In genomic region chr15:90401499-90401898, GRCh38 we compare ENCODE assay signal across 9 cellular contexts. TPM values are rescaled to one million over a fixed set of nuclear protein-coding genes. Genes with fewer than 3 reads are reported as not detected.
DNase-seq lines count a peak whose midpoint lies in the region; ATAC-seq, FAIRE-seq and TF ChIP-seq lines count a peak whose summit lies in the region.
"Had no signal": no experiment of that assay in that cellular context is flagged by ENCODE, and none has a peak within 500 bp of the region (broad histone marks: within the 10 kb centered on the region; RNA-seq: fewer than 3 reads in every experiment).

No MANE protein-coding gene starts in this region.

- CTCF ChIA-PET in GM12878 (lab: Yijun Ruan, JAX): interaction anchor here (0.9 to 1.8 kb wide), 5 partner anchors 12 to 178 kb away, joined by 3 to 4 read pairs (median 3); partner anchors contain the start of gene IQGAP1

- H3K9ac ChIP-seq in GM12878 (ENCODE audit: control insufficient read depth, insufficient read depth, low read length): no peak overlapping the region
- H3K9ac ChIP-seq in mucosa of rectum (ENCODE audit: low read depth in 1 of 2, low read length in 2 of 2): peak overlapping the region; percentile 20 to 63

- peaks cover 84% of the 10 kb centered on the region for H3K79me2 ChIP-seq in GM12878 (ENCODE audit: control insufficient read depth, insufficient read depth, low read length)

- BruUV-seq in GM12878 (replicated peaks; lab: Mats Ljungman, UMichigan): no TSS peak

- H3K36me3 ChIP-seq in heart left ventricle (no peaks in the 10 kb centered on the region), GM12878 (ENCODE audit: control insufficient read depth in 2 of 2, insufficient read depth in 2 of 2, low read length in 1 of 2) (no peaks in the 10 kb centered on the region), mucosa of rectum (ENCODE audit: control insufficient read depth in 2 of 2, insufficient read depth in 2 of 2, low read length in 2 of 2) (no peaks in the 10 kb centered on the region), aorta (ENCODE audit: control insufficient read depth in 1 of 2, insufficient read depth in 2 of 2, low read length in 1 of 2) (no peaks in the 10 kb centered on the region), ovary (no peaks in the 10 kb centered on the region)

- H4K20me1 ChIP-seq in GM12878 (ENCODE audit: control insufficient read depth, insufficient read depth): no peaks in the 10 kb centered on the region

- no peak for FAIRE-seq in GM12878 (lab: Jason Lieb, UNC)

- intact Hi-C loops in heart left ventricle (cut with DNase I): loop anchor here in 2 of 10 donors (2.0 to 5.0 kb wide), 2 partner anchors 13 to 36 kb away; no protein-coding TSS in a partner anchor
- intact Hi-C loops in Right ventricle myocardium inferior (cut with DNase I): no loop called here
- intact Hi-C loops in GM12878 (cut with micrococcal nuclease; ENCODE audit: unreplicated experiment): no loop called here
- intact Hi-C loops in aorta (cut with DNase I): loop anchor here in 1 of 2 donors (5.0 kb wide), 2 partner anchors 61 to 76 kb away; no protein-coding TSS in a partner anchor
- intact Hi-C loops in ovary (cut with DNase I): no loop called here

- POLR2A ChIA-PET in GM12878 (lab: Charles Lee): interaction anchor here (0.9 to 1.6 kb wide), 6 partner anchors 10 to 20 kb away, joined by 3 to 6 read pairs (median 5); partner anchors contain the start of gene IQGAP1

- TF ChIP-seq EP300 in GM12878 (IDR thresholded peaks at IDR 0.05; ENCODE audit: borderline replicate concordance in 1 of 2, control insufficient read depth in 1 of 2, low read depth in 2 of 2, low read length in 2 of 2): no peak
- TF ChIP-seq EP300 in ovary (IDR thresholded peaks at IDR 0.05): no peak

- RAD21 ChIA-PET in GM12878 (lab: Charles Lee; ENCODE audit: unreplicated experiment): interaction anchor here (1.3 to 2.4 kb wide), 3 partner anchors 11 to 22 kb away, joined by 5 to 7 read pairs (median 6); partner anchors contain the start of gene IQGAP1

- no peaks in the 10 kb centered on the region for H3K27me3 ChIP-seq in heart left ventricle
- H3K27me3 ChIP-seq in GM12878 (replicated peaks in 1 of 2; ENCODE audit: control insufficient read depth in 2 of 2, insufficient read depth in 2 of 2, low read length in 1 of 2): no peaks in the 10 kb centered on the region
- H3K27me3 ChIP-seq in mucosa of rectum (ENCODE audit: control insufficient read depth in 2 of 2, insufficient read depth in 2 of 2, low read length in 2 of 2): no peaks in the 10 kb centered on the region
- no peaks in the 10 kb centered on the region for H3K27me3 ChIP-seq in aorta (ENCODE audit: control insufficient read depth in 1 of 2, insufficient read depth in 2 of 2, low read length in 1 of 2)
- no peaks in the 10 kb centered on the region for H3K27me3 ChIP-seq in ovary

- peak overlapping the region; percentile 70 to 94 (median 84) for H3K27ac ChIP-seq in heart left ventricle
- H3K27ac ChIP-seq in GM12878 (ENCODE audit: control insufficient read depth, insufficient read depth): no peak overlapping the region
- peak overlapping the region; percentile 90 to 92 for H3K27ac ChIP-seq in mucosa of rectum (ENCODE audit: low read depth in 2 of 2, low read length in 2 of 2)
- H3K27ac ChIP-seq in aorta (ENCODE audit: low read depth in 1 of 2, low read length in 2 of 2): peak overlapping the region; percentile 75 to 93
- H3K27ac ChIP-seq in ovary: peak overlapping the region in 1 of 2 donors; percentile 73

- SMC1A ChIA-PET in GM12878 (lab: Charles Lee; ENCODE audit: uncharacterized antibody, unreplicated experiment): interaction anchor here (0.6 to 4.5 kb wide), 9 partner anchors 11 to 95 kb away, joined by 3 to 34 read pairs (median 4); partner anchors contain the start of gene IQGAP1

- TF ChIP-seq POLR2A in heart left ventricle (IDR thresholded peaks at IDR 0.05) (no peak), GM12878 (IDR thresholded peaks at IDR 0.05; ENCODE audit: low read depth, low read length) (no peak), ovary (IDR thresholded peaks at IDR 0.05) (no peak)

- TF ChIP-seq CTCF in heart left ventricle (IDR thresholded peaks at IDR 0.05): no peak
- TF ChIP-seq CTCF in GM12878 (IDR thresholded peaks at IDR 0.05 in 2 of 3, conservative IDR thresholded peaks at IDR 0.05 in 1 of 3; ENCODE audit: control insufficient read depth in 2 of 3, extremely low read depth in 1 of 3, insufficient read depth in 1 of 3, low read depth in 3 of 3, low read length in 3 of 3): no peak
- no peak for TF ChIP-seq CTCF in ovary (IDR thresholded peaks at IDR 0.05)

- H3K4me1 ChIP-seq in heart left ventricle (peaks cover 7 to 99% (median 59%) of the 10 kb centered on the region in 12 donors), GM12878 (ENCODE audit: control insufficient read depth, insufficient read depth, low read length) (peaks cover 13% of the 10 kb centered on the region; the same call in 1 of the 2 replicates), mucosa of rectum (ENCODE audit: control insufficient read depth in 2 of 2, insufficient read depth in 2 of 2, low read length in 2 of 2) (peaks cover 31% of the 10 kb centered on the region in 2 donors), aorta (ENCODE audit: control insufficient read depth in 1 of 2, insufficient read depth in 2 of 2, low read length in 2 of 2) (peaks cover 9 to 17% of the 10 kb centered on the region in 2 donors), ovary (ENCODE audit: insufficient read depth) (peaks cover 20% of the 10 kb centered on the region)

- WGBS in heart left ventricle, 4 donors: 3 to 12% (median 7%) methylated on average over 1 of the region's 1 CpG
- 0% methylated on average over 1 of the region's 1 CpG for WGBS in GM12878 (ENCODE audit: insufficient coverage, insufficient replicate concordance, low lambda C conversion rate, missing lambda C conversion rate)
- WGBS in aorta, 2 donors: 2 to 4% methylated on average over 1 of the region's 1 CpG
- 0 to 5% (median 5%) methylated on average over 1 of the region's 1 CpG for WGBS in ovary, 3 donors

- in situ Hi-C loops in GM12878 (cut with MboI): no loop called here

- H3K4me3 ChIP-seq in heart left ventricle (peak overlapping the region in 8 of 12 donors; percentile 1 to 42 (median 18)), GM12878 (no peak overlapping the region), mucosa of rectum (ENCODE audit: low read length in 2 of 2) (no peak overlapping the region), aorta (ENCODE audit: low read length in 2 of 2) (no peak overlapping the region), ovary (no peak overlapping the region)

- no peak for ATAC-seq in heart left ventricle
- no peak for ATAC-seq in Right ventricle myocardium inferior
- ATAC-seq in GM12878: no peak
- no peak for ATAC-seq in aorta (ENCODE audit: low FRiP score)
- ATAC-seq in GM19328 (IDR thresholded peaks at IDR 0.05; ENCODE audit: unreplicated experiment): no peak

- no peak overlapping the region for H2AFZ ChIP-seq in GM12878 (ENCODE audit: control insufficient read depth, low read depth, low read length)

- no peak for DNase-seq in heart left ventricle
- DNase-seq in Right ventricle myocardium inferior (ENCODE audit: missing footprints): no peak
- DNase-seq in GM12878 (ENCODE audit: low read depth, low spot score): no peak
- DNase-seq in aorta: no peak
- no peak for DNase-seq in HPDE6-E6E7 (ENCODE audit: extremely low spot score)
- no peak for DNase-seq in ovary
- DNase-seq: cortex of kidney had no signal

- H3K4me2 ChIP-seq in GM12878 (ENCODE audit: control insufficient read depth, insufficient read depth): peak overlapping the region; percentile 75; the same call in 1 of the 2 replicates

- TF ChIP-seq RAD21 in GM12878 (IDR thresholded peaks at IDR 0.05; ENCODE audit: insufficient read depth, low read depth, low read length): no peak

- H3K9me3 ChIP-seq in heart left ventricle: no peaks in the 10 kb centered on the region
- H3K9me3 ChIP-seq in GM12878 (replicated peaks; ENCODE audit: control insufficient read depth, insufficient read depth, low read length): no peaks in the 10 kb centered on the region; the same call in 2 of the 3 replicates
- no peaks in the 10 kb centered on the region for H3K9me3 ChIP-seq in mucosa of rectum (ENCODE audit: control insufficient read depth in 2 of 2, low read length in 2 of 2)
- H3K9me3 ChIP-seq in aorta (ENCODE audit: control insufficient read depth, low read length): no peaks in the 10 kb centered on the region
- no peaks in the 10 kb centered on the region for H3K9me3 ChIP-seq in ovary

RNA-seq across cellular contexts. Expression of gene IQGAP1, which starts 13.5 kb away (rescaled TPM):
- 100 to 1,000 TPM in 1 of 9 donors, 10 to 100 TPM in 8; 28.6 to 115 (median 36.8) TPM for total RNA-seq in heart left ventricle
- 10 to 100 TPM; 18.9 to 31.3 TPM for polyA plus RNA-seq in heart left ventricle
- 47.6 TPM for total RNA-seq in Right ventricle myocardium inferior
- total RNA-seq in GM12878 (2013; cell fraction: nucleolus; rRNA removed): 229 and 246 TPM in 2 replicates
- total RNA-seq in GM12878 (2014; rRNA removed): 124 and 140 TPM in 2 replicates
- 222 and 234 TPM in 2 replicates for total RNA-seq in GM12878 (2014; rRNA removed; fragmentation: Illumina TruSeq; extraction: Trizol)
- 118 and 122 TPM in 2 replicates for total RNA-seq in GM12878 (2021)
- 52.6 TPM for polyA plus RNA-seq in GM12878 (2011; ENCODE audit: low read depth)
- 110 and 149 TPM in 2 replicates for polyA plus RNA-seq in GM12878 (2011; rRNA removed)
- polyA plus RNA-seq in GM12878 (2011; cell fraction: cytosol; rRNA removed): 45.3 and 51.0 TPM in 2 replicates
- 114 and 372 TPM in 2 replicates for polyA plus RNA-seq in GM12878 (2011; cell fraction: nucleus; rRNA removed)
- 61.3 and 79.2 TPM in 2 replicates for polyA plus RNA-seq in GM12878 (2012)
- polyA plus RNA-seq in GM12878 (2014; fragmentation: Illumina TruSeq; extraction: Trizol): 250 and 338 TPM in 2 replicates
- polyA plus RNA-seq in GM12878 (2014; fragmentation: Nextera tagmentation; extraction: Ambion mirVana): 10 to 100 TPM; 65.2 to 66.6 TPM
- polyA plus RNA-seq in GM12878 (2014; rRNA removed): 96.6 and 115 TPM in 2 replicates
- 100 to 1,000 TPM in 1 of 2 experiments, 10 to 100 TPM in 1; 99.6 to 103 TPM for polyA plus RNA-seq in GM12878 (2016; fragmentation: Nextera tagmentation; extraction: Ambion mirVana)
- 168 and 218 TPM in 2 replicates for polyA minus RNA-seq in GM12878 (2011; rRNA and poly(A)+ RNA removed)
- 52.7 and 66.6 TPM in 2 replicates for polyA minus RNA-seq in GM12878 (2011; cell fraction: cytosol; rRNA and poly(A)+ RNA removed)
- polyA minus RNA-seq in GM12878 (2011; cell fraction: nucleus; rRNA and poly(A)+ RNA removed): 106 and 330 TPM in 2 replicates
- 100 to 1,000 TPM; 273 to 297 TPM for total RNA-seq in aorta
- polyA plus RNA-seq in aorta: 100 to 1,000 TPM in 1 of 2 donors, 10 to 100 TPM in 1; 61.1 to 134 TPM
- 100 to 1,000 TPM in 4 of 7 donors, 10 to 100 TPM in 3; 96.7 to 172 (median 108) TPM for total RNA-seq in ovary
- polyA plus RNA-seq in ovary: 100 to 1,000 TPM in 1 of 2 donors, 10 to 100 TPM in 1; 68.1 to 173 TPM

RNA-seq across cellular contexts. Expression of gene ZNF774, which starts 49.4 kb away (rescaled TPM):
- 1 to 10 TPM; 2.1 to 9.9 (median 5.9) TPM for total RNA-seq in heart left ventricle
- polyA plus RNA-seq in heart left ventricle: 1 to 10 TPM; 3.1 to 4.2 TPM
- 4.6 TPM for total RNA-seq in Right ventricle myocardium inferior
- 6.5 and 7.0 TPM in 2 replicates for total RNA-seq in GM12878 (2013; cell fraction: nucleolus; rRNA removed)
- total RNA-seq in GM12878 (2014; rRNA removed): 1.5 and 1.7 TPM in 2 replicates
- 1.7 and 2.3 TPM in 2 replicates for total RNA-seq in GM12878 (2014; rRNA removed; fragmentation: Illumina TruSeq; extraction: Trizol)
- 1.7 TPM in 2 replicates for total RNA-seq in GM12878 (2021)
- 1.1 TPM for polyA plus RNA-seq in GM12878 (2011; ENCODE audit: low read depth)
- 0.87 and 0.98 TPM in 2 replicates for polyA plus RNA-seq in GM12878 (2011; rRNA removed)
- 0.51 and 0.59 TPM in 2 replicates for polyA plus RNA-seq in GM12878 (2011; cell fraction: cytosol; rRNA removed)
- 0.80 and 0.91 TPM in 2 replicates for polyA plus RNA-seq in GM12878 (2011; cell fraction: nucleus; rRNA removed)
- 0.62 and 0.86 TPM in 2 replicates for polyA plus RNA-seq in GM12878 (2012)
- polyA plus RNA-seq in GM12878 (2014; fragmentation: Illumina TruSeq; extraction: Trizol): 2.0 and 2.4 TPM in 2 replicates
- polyA plus RNA-seq in GM12878 (2014; fragmentation: Nextera tagmentation; extraction: Ambion mirVana): under 1 TPM; 0.35 to 0.40 TPM
- polyA plus RNA-seq in GM12878 (2014; rRNA removed): 2.2 and 2.5 TPM in 2 replicates
- 1 to 10 TPM in 1 of 2 experiments, under 1 TPM in 1; 0.54 to 1.8 TPM for polyA plus RNA-seq in GM12878 (2016; fragmentation: Nextera tagmentation; extraction: Ambion mirVana)
- polyA minus RNA-seq in GM12878 (2011; rRNA and poly(A)+ RNA removed): 0.46 and 1.2 TPM in 2 replicates
- 0.52 TPM in 1 of 2 replicates, not detected in the other for polyA minus RNA-seq in GM12878 (2011; cell fraction: cytosol; rRNA and poly(A)+ RNA removed)
- polyA minus RNA-seq in GM12878 (2011; cell fraction: nucleus; rRNA and poly(A)+ RNA removed): 0.73 and 1.1 TPM in 2 replicates
- 1 to 10 TPM; 6.1 to 7.4 TPM for total RNA-seq in aorta
- polyA plus RNA-seq in aorta: 1 to 10 TPM in 1 of 2 donors, under 1 TPM in 1; 0.50 to 2.6 TPM
- 1 to 10 TPM in 6 of 7 donors, under 1 TPM in 1; 0.83 to 4.3 (median 2.4) TPM for total RNA-seq in ovary
- polyA plus RNA-seq in ovary: 1 to 10 TPM; 1.0 to 4.1 TPM

Comparison
In these comparisons a context has a peak if more than half of its experiments do, and no peak if none do; other contexts are left out.
1. H3K4me3 ChIP-seq: peak in heart left ventricle (8 of 12); none in GM12878 (single experiment), mucosa of rectum (0 of 2), aorta (0 of 2) and ovary (single experiment).